ENCODE assay signal across 1 cellular context in genomic region chr1:94022471-94023189, GRCh38.
TF ChIP-seq lines count a peak whose summit lies in the region.

No MANE protein-coding gene starts in this region.

TF ChIP-seq in HepG2, 621 proteins besides CTCF, POLR2A, EP300 and RAD21 (continued from another document and continues in another):
- TF ChIP-seq POGK (CRISPR knock-in tag; conservative IDR thresholded peaks at IDR 0.05) (no peak), ZBTB7A (CRISPR knock-in tag; IDR thresholded peaks at IDR 0.05) (no peak), SMYD3 (CRISPR knock-in tag; IDR thresholded peaks at IDR 0.05) (no peak), MTF1 (CRISPR knock-in tag; IDR thresholded peaks at IDR 0.05) (no peak), ZNF724P (CRISPR knock-in tag; IDR thresholded peaks at IDR 0.05; ENCODE audit: borderline replicate concordance) (no peak), ZNF160 (CRISPR knock-in tag; IDR thresholded peaks at IDR 0.05) (no peak), HMGA1 (CRISPR knock-in tag; conservative IDR thresholded peaks at IDR 0.05) (no peak), ZNF12 (CRISPR knock-in tag; IDR thresholded peaks at IDR 0.05) (peak; percentile 98), FOXK2 (IDR thresholded peaks at IDR 0.05) (no peak), GPBP1L1 (CRISPR knock-in tag; IDR thresholded peaks at IDR 0.05) (no peak), AKNA (CRISPR knock-in tag; IDR thresholded peaks at IDR 0.05; ENCODE audit: borderline replicate concordance) (no peak), SP5 (CRISPR knock-in tag; IDR thresholded peaks at IDR 0.05; ENCODE audit: borderline replicate concordance, low read depth) (peak; percentile 52; the same call in 1 of the 2 replicates), ZNF484 (CRISPR knock-in tag; IDR thresholded peaks at IDR 0.05; ENCODE audit: borderline replicate concordance, low read depth) (no peak), HOXA9 (CRISPR knock-in tag; IDR thresholded peaks at IDR 0.05; ENCODE audit: borderline replicate concordance) (no peak), ZZZ3 (CRISPR knock-in tag; IDR thresholded peaks at IDR 0.05; ENCODE audit: borderline replicate concordance) (no peak), MNT (IDR thresholded peaks at IDR 0.05) (no peak), NCOR1 (IDR thresholded peaks at IDR 0.05; ENCODE audit: borderline replicate concordance, low read length) (no peak), ELF4 (CRISPR knock-in tag; IDR thresholded peaks at IDR 0.05; ENCODE audit: borderline replicate concordance) (no peak), ZNF235 (CRISPR knock-in tag; IDR thresholded peaks at IDR 0.05; ENCODE audit: borderline replicate concordance) (no peak), HDAC2 (CRISPR knock-in tag; IDR thresholded peaks at IDR 0.05) (peak; percentile 58), RXRA (CRISPR knock-in tag; IDR thresholded peaks at IDR 0.05) (peak; percentile 16; the same call in 1 of the 2 replicates), ZNF101 (CRISPR knock-in tag; IDR thresholded peaks at IDR 0.05; ENCODE audit: borderline replicate concordance, low read depth) (no peak), DZIP1 (CRISPR knock-in tag; IDR thresholded peaks at IDR 0.05) (no peak), POLR2AphosphoS5 (IDR thresholded peaks at IDR 0.05; ENCODE audit: low read depth, low read length) (no peak), ZFP91 (CRISPR knock-in tag; IDR thresholded peaks at IDR 0.05; ENCODE audit: borderline replicate concordance) (no peak), CBFB (CRISPR knock-in tag; IDR thresholded peaks at IDR 0.05) (no peak), ZEB1 (IDR thresholded peaks at IDR 0.05; ENCODE audit: insufficient replicate concordance, low read depth) (no peak), ZNF713 (CRISPR knock-in tag; IDR thresholded peaks at IDR 0.05) (no peak), ZNF317 (CRISPR knock-in tag; IDR thresholded peaks at IDR 0.05) (no peak), KDM5A (IDR thresholded peaks at IDR 0.05; ENCODE audit: borderline replicate concordance, low read length) (no peak), RARA (CRISPR knock-in tag; IDR thresholded peaks at IDR 0.05) (0 out of 2 replicates have a peak, but pooled peaks have one; percentile 13), ZBTB34 (CRISPR knock-in tag; IDR thresholded peaks at IDR 0.05) (no peak), MEIS2 (CRISPR knock-in tag; IDR thresholded peaks at IDR 0.05) (no peak), ZNF687 (CRISPR knock-in tag; IDR thresholded peaks at IDR 0.05) (peak; percentile 43; the same call in 1 of the 2 replicates), KLF11 (CRISPR knock-in tag; IDR thresholded peaks at IDR 0.05) (no peak), YEATS2 (CRISPR knock-in tag; IDR thresholded peaks at IDR 0.05; ENCODE audit: borderline replicate concordance) (0 out of 2 replicates have a peak, but pooled peaks have one; percentile 24)
